Comparison of ENCODE assay signal across 30 cellular contexts in genomic region chr1:182909578-182909977, GRCh38. TPM values are rescaled to one million over a fixed set of nuclear protein-coding genes. Genes with fewer than 3 reads are reported as not detected.
DNase-seq lines count a peak whose midpoint lies in the region; ATAC-seq and TF ChIP-seq lines count a peak whose summit lies in the region.
"Had no signal": no experiment of that assay in that cellular context is flagged by ENCODE, and none has a peak within 500 bp of the region (broad histone marks: within the 10 kb centered on the region; RNA-seq: fewer than 3 reads in every experiment).

No MANE protein-coding gene starts in this region.

- no peak overlapping the region for H3K4me3 ChIP-seq in lower lobe of right lung
- H3K4me3 ChIP-seq: A549, body of pancreas, pancreas, right atrium auricular region, spleen had no signal

- intact Hi-C loops in lower lobe of right lung (cut with DNase I): no loop called here

- TF ChIP-seq CTCF in lower lobe of right lung (IDR thresholded peaks at IDR 0.05): no peak

- no peaks in the 10 kb centered on the region for H3K36me3 ChIP-seq in lower lobe of right lung
- H3K36me3 ChIP-seq: pancreas, right atrium auricular region, spleen had no signal

- no peaks in the 10 kb centered on the region for H3K27me3 ChIP-seq in lower lobe of right lung (ENCODE audit: low read depth)
- H3K27me3 ChIP-seq: body of pancreas, right atrium auricular region had no signal

- no peak for ATAC-seq in lower lobe of right lung
- no peak for ATAC-seq in GM18520 (IDR thresholded peaks at IDR 0.05; ENCODE audit: unreplicated experiment)
- ATAC-seq: body of pancreas; pancreas; stimulated activated naive B cell treated with anti-CD40 and anti-IgM and Interleukin-4, amounts not matched to agents 10 μg/mL and 1 μg/mL and 100 μg/mL, for 72 hours; T-cell had no signal

- H3K27ac ChIP-seq in lower lobe of right lung: no peak overlapping the region
- H3K27ac ChIP-seq: A549, body of pancreas, pancreas, right atrium auricular region, spleen had no signal

- DNase-seq in NCI-H1417 (lab: John Stamatoyannopoulos, UW): peak in 2 of 3 experiments; percentile 11 to 51
- DNase-seq in NCI-H1417 treated with DMSO at 0.1 percent for 48 hours (lab: John Stamatoyannopoulos, UW): no peak
- peak; percentile 45 for DNase-seq in COLO668 (lab: John Stamatoyannopoulos, UW; ENCODE audit: unreplicated experiment)
- DNase-seq in NCI-H2081 treated with DMSO at 0.1 percent for 48 hours (lab: John Stamatoyannopoulos, UW): peak; percentile 8
- DNase-seq in SHP77 (lab: John Stamatoyannopoulos, UW): peak; percentile 14 to 17
- DNase-seq in SW480 (ENCODE audit: low spot score): no peak
- DNase-seq in lower lobe of right lung: no peak
- DNase-seq: activated CD4-positive, alpha-beta T cell treated with anti-CD3 and anti-CD28 coated beads for 48 hours; activated T-cell treated with anti-CD3 and anti-CD28 coated beads, Interleukin-2, amount 50 U/mL, for 24 hours; body of pancreas; CD8-positive, alpha-beta memory T cell; glutamatergic neuron; kidney; MM.1S; NCI-H187 treated with DMSO at 0.1 percent for 48 hours; NCI-H526 treated with DMSO at 0.1 percent for 48 hours; nephron progenitor cell; pancreas; Right ventricle myocardium superior; spleen; stimulated activated CD4-positive, alpha-beta T cell treated with anti-CD3 and anti-CD28 coated beads, Interleukin-4, amount 100 ng/mL, for 24 hours; stimulated activated naive B cell treated with anti-CD40 and anti-IgM and Interleukin-4, amounts not matched to agents 10 μg/mL and 1 μg/mL and 100 μg/mL, for 72 hours; T-cell had no signal

- H3K4me1 ChIP-seq in lower lobe of right lung: no peaks in the 10 kb centered on the region
- H3K4me1 ChIP-seq: A549, body of pancreas, pancreas, right atrium auricular region, spleen had no signal

- H3K9me3 ChIP-seq in lower lobe of right lung: no peaks in the 10 kb centered on the region
- H3K9me3 ChIP-seq: body of pancreas, pancreas had no signal

RNA-seq across cellular contexts. Expression of gene SHCBP1L, which starts 43.4 kb away (rescaled TPM):
- not detected for total RNA-seq in lower lobe of right lung
- total RNA-seq: activated CD8-positive, alpha-beta memory T cell treated with anti-CD3 and anti-CD28 coated beads for 36 hours; body of pancreas; CD8-positive, alpha-beta memory T cell; chondrocyte; kidney; lung microvascular endothelial cell; mucosa of gallbladder; pancreas; right atrium auricular region; Right ventricle myocardium superior; spleen; T-cell had no signal

Comparison
In these comparisons a context has a peak if more than half of its experiments do, and no peak if none do; other contexts are left out.
1. DNase-seq: peak in NCI-H1417 (2 of 3), COLO668 (single experiment), NCI-H2081 treated with DMSO at 0.1 percent for 48 hours (single experiment) and SHP77 (2 of 2); none in NCI-H1417 treated with DMSO at 0.1 percent for 48 hours (single experiment), SW480 (single experiment) and lower lobe of right lung (single experiment).